ENCODE assay signal across 14 cellular contexts in the genomic region with DNA sequence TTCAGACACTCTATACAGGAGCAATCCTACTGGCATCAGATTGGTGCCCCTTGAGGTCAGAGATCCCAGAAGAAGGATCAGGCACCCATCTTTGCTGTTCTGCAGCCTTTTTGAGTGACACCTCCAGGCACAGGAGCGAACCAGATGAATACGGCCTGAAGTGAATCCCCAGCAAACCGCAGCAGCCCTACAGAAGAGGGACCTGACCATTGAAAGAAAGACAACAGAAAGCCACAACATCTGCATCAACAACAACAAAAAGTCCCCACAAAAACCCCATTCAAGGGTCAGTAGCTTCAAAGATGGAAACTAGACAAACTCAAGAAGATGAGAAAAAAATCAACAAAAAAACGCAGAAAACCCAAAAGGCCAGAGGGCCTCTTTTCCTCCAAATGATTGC.
DNase-seq lines count a peak whose midpoint lies in the region; ATAC-seq and TF ChIP-seq lines count a peak whose summit lies in the region.
"Had no signal": no experiment of that assay in that cellular context is flagged by ENCODE, and none has a peak within 500 bp of the region (broad histone marks: within the 10 kb centered on the region; RNA-seq: fewer than 3 reads in every experiment).

No MANE protein-coding gene starts in this region.

- DNase-seq in memory B cell (ENCODE audit: low spot score in 2 of 2) (no peak), foreskin melanocyte (no peak), MCF 10A (ENCODE audit: unreplicated experiment) (no peak)
- DNase-seq in activated CD8-positive, alpha-beta memory T cell treated with anti-CD3 and anti-CD28 coated beads for 24 hours: no peak
- no peak for DNase-seq in stimulated activated CD4-positive, alpha-beta T cell treated with anti-CD3 and anti-CD28 coated beads, Interleukin-2, amount 100 ng/mL, for 24 hours
- DNase-seq: foreskin keratinocyte, NCI-H748 treated with DMSO at 0.1 percent for 48 hours, small intestine had no signal

- ATAC-seq in GM18858 (IDR thresholded peaks at IDR 0.05; ENCODE audit: unreplicated experiment) (peak; percentile 94), GM21576 (IDR thresholded peaks at IDR 0.05; ENCODE audit: unreplicated experiment) (peak; percentile 83), HG03135 (IDR thresholded peaks at IDR 0.05; ENCODE audit: unreplicated experiment) (peak; percentile 73), memory B cell (ENCODE audit: low read depth) (no peak)
- ATAC-seq: stimulated activated naive CD8-positive, alpha-beta T cell treated with anti-CD3 and anti-CD28 coated beads, Interleukin-15, Interleukin-2, amounts not matched to agents 100 U/mL and 50 U/mL, for 24 hours had no signal

- BruUV-seq in MCF 10A (replicated peaks; lab: Mats Ljungman, UMichigan): no TSS peak

- H3K27me3 Mint-ChIP-seq in memory B cell (no peaks in the 10 kb centered on the region), MCF 10A (ENCODE audit: insufficient read depth, unreplicated experiment) (no peaks in the 10 kb centered on the region)
- H3K27me3 Mint-ChIP-seq: central memory CD8-positive, alpha-beta T cell had no signal

- no peak for TF ChIP-seq CTCF in MCF 10A (IDR thresholded peaks at IDR 0.05; ENCODE audit: unreplicated experiment)

- H3K4me1 Mint-ChIP-seq in memory B cell (no peaks in the 10 kb centered on the region), MCF 10A (ENCODE audit: insufficient read depth, unreplicated experiment) (no peaks in the 10 kb centered on the region)
- H3K4me1 Mint-ChIP-seq: central memory CD8-positive, alpha-beta T cell had no signal

- CTCF ChIA-PET in MCF 10A (lab: Yijun Ruan, JAX): interaction anchor here (0.7 kb wide), 1 partner anchor 34 kb away, joined by 3 read pairs; no protein-coding TSS in a partner anchor

- H3K36me3 Mint-ChIP-seq in memory B cell: peaks cover 10% of the 10 kb centered on the region
- H3K36me3 Mint-ChIP-seq in MCF 10A (ENCODE audit: insufficient read depth, unreplicated experiment): no peaks in the 10 kb centered on the region

- peaks cover 16% of the 10 kb centered on the region for H3K9me3 Mint-ChIP-seq in memory B cell
- peaks cover 11% of the 10 kb centered on the region for H3K9me3 Mint-ChIP-seq in MCF 10A (ENCODE audit: unreplicated experiment)

- peak overlapping the region; percentile 61 for H3K27ac Mint-ChIP-seq in memory B cell
- H3K27ac Mint-ChIP-seq in MCF 10A (ENCODE audit: low read depth, unreplicated experiment): no peak overlapping the region
- H3K27ac Mint-ChIP-seq: T-helper 2 cell treated with Interferon-gamma antibody and Interleukin-4, amounts not matched to agents 5 μg/mL and 100 μg/mL, for 36 hours had no signal

- H3K4me3 Mint-ChIP-seq in memory B cell: no peak overlapping the region
- no peak overlapping the region for H3K4me3 Mint-ChIP-seq in MCF 10A (ENCODE audit: unreplicated experiment)
- H3K4me3 Mint-ChIP-seq: central memory CD8-positive, alpha-beta T cell; T-helper 2 cell treated with Interferon-gamma antibody and Interleukin-4, amounts not matched to agents 5 μg/mL and 100 μg/mL, for 36 hours had no signal

- intact Hi-C loops in MCF 10A (cut with micrococcal nuclease): no loop called here

- POLR2A ChIA-PET in MCF 10A (lab: Yijun Ruan, JAX): no interaction called here
